ENCODE assay signal across 25 cellular contexts in the genomic region with DNA sequence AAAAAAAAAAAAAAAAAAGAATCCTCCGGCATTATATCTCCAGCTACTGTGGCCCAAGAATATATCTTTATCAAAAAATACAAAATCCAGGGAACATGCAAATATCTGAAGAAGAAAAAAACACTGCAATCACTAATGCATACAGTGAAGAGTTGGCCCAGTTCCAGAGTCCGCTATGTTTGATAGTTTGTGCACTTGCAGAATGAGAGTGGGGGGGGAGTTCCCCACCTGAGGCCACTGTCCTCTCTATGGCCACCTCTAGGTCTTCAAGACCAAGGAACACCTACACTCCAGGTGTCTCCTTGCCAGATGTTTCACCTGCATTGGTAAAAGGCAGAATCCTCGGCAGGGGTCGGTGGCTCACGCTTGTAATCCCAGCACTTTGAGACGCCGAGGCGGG.
"Had no signal": no experiment of that assay in that cellular context is flagged by ENCODE, and none has a peak within 500 bp of the region (broad histone marks: within the 10 kb centered on the region; RNA-seq: fewer than 3 reads in every experiment).

No MANE protein-coding gene starts in this region.

- ATAC-seq: gastroesophageal sphincter; heart right ventricle; left cardiac atrium; left lung; lower lobe of right lung; natural killer cell; right lobe of liver; stimulated activated naive CD8-positive, alpha-beta T cell treated with anti-CD3 and anti-CD28 coated beads, Interleukin-15, amount 100 ng/mL, for 72 hours; upper lobe of right lung had no signal

- H3K4me3 Mint-ChIP-seq: natural killer cell, neural progenitor cell had no signal

- H3K9me3 Mint-ChIP-seq: natural killer cell; neural progenitor cell; stimulated activated naive CD8-positive, alpha-beta T cell treated with anti-CD3 and anti-CD28 coated beads, Interleukin-15, amount 100 ng/mL, for 72 hours had no signal

- H3K36me3 ChIP-seq: neural progenitor cell, uterus had no signal

- DNase-seq: dorsolateral prefrontal cortex; effector CD4-positive, alpha-beta T cell; foreskin fibroblast; heart right ventricle; hippocampal formation; left cardiac atrium; left lung; lower lobe of right lung; natural killer cell; right lobe of liver; stimulated activated CD4-positive, alpha-beta T cell treated with anti-CD3 and anti-CD28 coated beads, Interleukin-12 subunit alpha, Interleukin-12 subunit beta, amount 100 ng/mL, for 4 hours; stimulated activated CD4-positive, alpha-beta T cell treated with anti-CD3 and anti-CD28 coated beads, Interleukin-1b, Interleukin-23, amount 100 ng/mL, for 48 hours; stimulated activated CD4-positive, alpha-beta T cell treated with anti-CD3 and anti-CD28 coated beads, Interleukin-4, amount 100 ng/mL, for 1 hour; stimulated activated CD8-positive, alpha-beta memory T cell treated with anti-CD3 and anti-CD28 coated beads, Interleukin-4, amount 100 ng/mL, for 48 hours; stimulated activated naive CD4-positive, alpha-beta T cell; stimulated activated naive CD8-positive, alpha-beta T cell treated with anti-CD3 and anti-CD28 coated beads, Interleukin-15, amount 100 ng/mL, for 72 hours; transverse colon; upper lobe of right lung; uterus had no signal

- H3K27ac Mint-ChIP-seq: natural killer cell; neural progenitor cell; progenitor cell of endocrine pancreas; stimulated activated naive CD8-positive, alpha-beta T cell treated with anti-CD3 and anti-CD28 coated beads, Interleukin-15, amount 100 ng/mL, for 72 hours had no signal

- H3K27me3 Mint-ChIP-seq: progenitor cell of endocrine pancreas; stimulated activated naive CD8-positive, alpha-beta T cell treated with anti-CD3 and anti-CD28 coated beads, Interleukin-15, amount 100 ng/mL, for 72 hours had no signal

- H3K27me3 ChIP-seq: dorsolateral prefrontal cortex, gastroesophageal sphincter, heart right ventricle, left lung, neural progenitor cell, right lobe of liver, suprapubic skin, transverse colon, upper lobe of right lung, uterus had no signal

- H3K36me3 Mint-ChIP-seq: natural killer cell had no signal

- H3K9me3 ChIP-seq: gastroesophageal sphincter, heart right ventricle, left lung, lower lobe of right lung, right lobe of liver, suprapubic skin, transverse colon, upper lobe of right lung, uterus had no signal

- H3K27ac ChIP-seq: dorsolateral prefrontal cortex, gastroesophageal sphincter, heart right ventricle, left lung, lower lobe of right lung, neural progenitor cell, parathyroid adenoma, right lobe of liver, suprapubic skin, transverse colon, upper lobe of right lung, uterus had no signal

- H3K4me1 ChIP-seq: neural progenitor cell had no signal

- H3K4me3 ChIP-seq: gastroesophageal sphincter, heart right ventricle, left lung, lower lobe of right lung, neural progenitor cell, right lobe of liver, smooth muscle cell, suprapubic skin, transverse colon, upper lobe of right lung, uterus had no signal
